In genomic region chr2:49903471-49903870, GRCh38 we compare ENCODE assay signal across 23 cellular contexts.
DNase-seq lines count a peak whose midpoint lies in the region; ATAC-seq, FAIRE-seq and TF ChIP-seq lines count a peak whose summit lies in the region.
"Had no signal": no experiment of that assay in that cellular context is flagged by ENCODE, and none has a peak within 500 bp of the region (broad histone marks: within the 10 kb centered on the region; RNA-seq: fewer than 3 reads in every experiment).

No MANE protein-coding gene starts in this region.

- TF ChIP-seq EP300 in H1 (IDR thresholded peaks at IDR 0.05; ENCODE audit: borderline replicate concordance in 1 of 2, low read depth in 2 of 2, low read length in 2 of 2) = no peak

- H2AK5ac ChIP-seq in H1 (ENCODE audit: low read depth, low read length) = no peak overlapping the region

- H2BK15ac ChIP-seq in H1 (ENCODE audit: low read length) = no peak overlapping the region

- H3K4ac ChIP-seq in H1 (replicated peaks; ENCODE audit: insufficient read length, low read depth, low read length) = no peak overlapping the region

- H4K5ac ChIP-seq in H1 (ENCODE audit: insufficient read length, low read depth, low read length) = no peak overlapping the region

- no peak for ATAC-seq in GM21528 (IDR thresholded peaks at IDR 0.05; ENCODE audit: low FRiP score, unreplicated experiment)
- ATAC-seq: GM12878, GM23338 had no signal

- no peak overlapping the region for H3K23ac ChIP-seq in H1 (ENCODE audit: insufficient read length)

- H3K79me1 ChIP-seq in H1 (ENCODE audit: low read depth, low read length) = no peaks in the 10 kb centered on the region

- H3K4me1 ChIP-seq in H1 (replicated peaks in 1 of 4; ENCODE audit: control insufficient read depth in 3 of 4, insufficient read depth in 4 of 4, low read length in 3 of 4) = no peaks in the 10 kb centered on the region
- H3K4me1 ChIP-seq in neural progenitor cell = peaks cover 9% of the 10 kb centered on the region
- H3K4me1 ChIP-seq: BLaER1 had no signal

- H3K56ac ChIP-seq in H1 (replicated peaks; ENCODE audit: insufficient read length, low read depth, low read length) = no peak overlapping the region

- TF ChIP-seq POLR2A in H1 (IDR thresholded peaks at IDR 0.05; ENCODE audit: control extremely low read depth in 1 of 2, low read depth in 2 of 2, low read length in 2 of 2) = no peak

- H4K8ac ChIP-seq in H1 (ENCODE audit: extremely low read depth, insufficient read depth, low read length) = no peak overlapping the region

- H3K36me3 Mint-ChIP-seq in neural progenitor cell (no peaks in the 10 kb centered on the region), mesothelial cell of epicardium (peaks cover 3% of the 10 kb centered on the region)
- H3K36me3 Mint-ChIP-seq: CD14-positive monocyte; CD8-positive, alpha-beta memory T cell had no signal

- no peak overlapping the region for H2AFZ ChIP-seq in H1 (ENCODE audit: low read length)
- H2AFZ ChIP-seq in neural progenitor cell (replicated peaks) = peak overlapping the region; percentile 15
- H2AFZ ChIP-seq: GM23338 had no signal

- POLR2A ChIA-PET in H1 (lab: Charles Lee; ENCODE audit: partially characterized antibody) = no interaction called here

- H3K27me3 Mint-ChIP-seq in neural progenitor cell (ENCODE audit: insufficient read depth, low read depth) (no peaks in the 10 kb centered on the region), mesothelial cell of epicardium (ENCODE audit: low read depth) (no peaks in the 10 kb centered on the region)
- H3K27me3 Mint-ChIP-seq: B cell; CD4-positive, alpha-beta T cell; CD8-positive, alpha-beta memory T cell had no signal

- H3K9me3 Mint-ChIP-seq in neural progenitor cell (no peaks in the 10 kb centered on the region), mesothelial cell of epicardium (peaks cover 3% of the 10 kb centered on the region)
- H3K9me3 Mint-ChIP-seq: CD4-positive, alpha-beta T cell; GM23338 had no signal

- H3K9me3 ChIP-seq in H1 (ENCODE audit: insufficient read depth in 2 of 2, low read depth in 1 of 2, low read length in 1 of 2) = no peaks in the 10 kb centered on the region
- no peaks in the 10 kb centered on the region for H3K9me3 ChIP-seq in neural progenitor cell (ENCODE audit: low read depth)
- H3K9me3 ChIP-seq: BLaER1, HAP-1 had no signal

- no peak overlapping the region for H2BK20ac ChIP-seq in H1 (ENCODE audit: low read length)

- H3K4me3 ChIP-seq in H1 (ENCODE audit: extremely low read depth in 1 of 4, insufficient read depth in 2 of 4, low read depth in 3 of 4, low read length in 4 of 4) (no peak overlapping the region), neural progenitor cell (no peak overlapping the region)
- H3K4me3 ChIP-seq: BLaER1, GM12878, GM23338, HAP-1 had no signal

- TF ChIP-seq CTCF in D721Med (IDR thresholded peaks at IDR 0.05; ENCODE audit: insufficient read depth, missing control alignments) = no peak
- TF ChIP-seq CTCF in H1 (IDR thresholded peaks at IDR 0.05; ENCODE audit: control extremely low read depth in 1 of 3, insufficient read depth in 1 of 3, low read depth in 1 of 3, low read length in 3 of 3) = no peak
- no peak for TF ChIP-seq CTCF in neural progenitor cell (IDR thresholded peaks at IDR 0.05)
- no peak for TF ChIP-seq CTCF in mesothelial cell of epicardium (IDR thresholded peaks at IDR 0.05; ENCODE audit: unreplicated experiment)

- H4K91ac ChIP-seq in H1 (replicated peaks; ENCODE audit: insufficient read length, low read length) = no peak overlapping the region

- H3K14ac ChIP-seq in H1 (ENCODE audit: insufficient read length) = no peak overlapping the region

- H2BK5ac ChIP-seq in H1 (ENCODE audit: low read depth, low read length) = no peak overlapping the region

- H3K9ac ChIP-seq in H1 (replicated peaks in 1 of 4; ENCODE audit: extremely low read depth in 1 of 4, low read depth in 3 of 4, low read length in 3 of 4) (no peak overlapping the region), neural progenitor cell (no peak overlapping the region)
- H3K9ac ChIP-seq: BLaER1 had no signal

- no peak overlapping the region for H3K4me3 Mint-ChIP-seq in neural progenitor cell
- no peak overlapping the region for H3K4me3 Mint-ChIP-seq in mesothelial cell of epicardium
- H3K4me3 Mint-ChIP-seq: B cell; CD14-positive monocyte; CD4-positive, alpha-beta T cell; CD8-positive, alpha-beta memory T cell; GM23338; HFFc6 had no signal

- H3K27me3 ChIP-seq in H1 (replicated peaks in 1 of 4; ENCODE audit: control insufficient read depth in 3 of 4, extremely low read depth in 1 of 4, insufficient read depth in 3 of 4, low read length in 3 of 4) (no peaks in the 10 kb centered on the region), neural progenitor cell (no peaks in the 10 kb centered on the region)
- H3K27me3 ChIP-seq: BLaER1 had no signal

- no peak for TF ChIP-seq RAD21 in H1 (IDR thresholded peaks at IDR 0.05 in 1 of 2, conservative IDR thresholded peaks at IDR 0.05 in 1 of 2; ENCODE audit: low read depth in 2 of 2, low read length in 2 of 2)

- H3K79me2 ChIP-seq in H1 (ENCODE audit: control insufficient read depth in 1 of 2, insufficient read depth in 2 of 2, low read length in 2 of 2) (no peaks in the 10 kb centered on the region), neural progenitor cell (ENCODE audit: low read depth) (no peaks in the 10 kb centered on the region)

- no peak overlapping the region for H3K18ac ChIP-seq in H1 (ENCODE audit: extremely low read depth, low read length)

- CTCF ChIA-PET in H1 (lab: Charles Lee; ENCODE audit: partially characterized antibody) = interaction anchor here (1.0 kb wide), 1 partner anchor 132 kb away, joined by 3 read pairs; no protein-coding TSS in a partner anchor

- no peaks in the 10 kb centered on the region for H3F3A ChIP-seq in neural progenitor cell (ENCODE audit: low read depth)

- H3K27ac ChIP-seq in H1 (ENCODE audit: low read depth, low read length) = no peak overlapping the region
- H3K27ac ChIP-seq in neural progenitor cell = no peak overlapping the region
- H3K27ac ChIP-seq: 22Rv1, BLaER1 had no signal

- H3K27ac Mint-ChIP-seq in neural progenitor cell = no peak overlapping the region
- H3K27ac Mint-ChIP-seq in mesothelial cell of epicardium = no peak overlapping the region
- H3K27ac Mint-ChIP-seq: B cell; CD14-positive monocyte; CD4-positive, alpha-beta T cell; CD8-positive, alpha-beta memory T cell; GM23338; HFFc6 had no signal

- 52% methylated on average over 1 of the region's 1 CpG; no CpG with 5 or more reads in 1 of the 2 experiments for WGBS in H1 (ENCODE audit: extremely low coverage in 1 of 2, insufficient coverage in 1 of 2, insufficient read length in 1 of 2, insufficient replicate concordance in 2 of 2, low coverage in 1 of 2, low lambda C conversion rate in 2 of 2, missing lambda C conversion rate in 1 of 2), 2 experiments

- H2BK12ac ChIP-seq in H1 (ENCODE audit: low read depth, low read length) = no peak overlapping the region

- H4K20me1 ChIP-seq in H1 (replicated peaks in 1 of 2; ENCODE audit: control insufficient read depth in 1 of 2, insufficient read depth in 2 of 2, low read length in 2 of 2) = no peaks in the 10 kb centered on the region
- H4K20me1 ChIP-seq in neural progenitor cell (ENCODE audit: low read depth) = no peaks in the 10 kb centered on the region
- H4K20me1 ChIP-seq: BLaER1 had no signal

- H3K36me3 ChIP-seq in H1 (ENCODE audit: control insufficient read depth in 2 of 4, insufficient read depth in 4 of 4, low read length in 3 of 4) = no peaks in the 10 kb centered on the region
- H3K36me3 ChIP-seq in neural progenitor cell = no peaks in the 10 kb centered on the region
- H3K36me3 ChIP-seq: BLaER1, HAP-1 had no signal

- H3K23me2 ChIP-seq in H1 (ENCODE audit: low read depth, low read length) = no peaks in the 10 kb centered on the region

- no peaks in the 10 kb centered on the region for H3K4me1 Mint-ChIP-seq in neural progenitor cell
- peaks cover 29% of the 10 kb centered on the region for H3K4me1 Mint-ChIP-seq in mesothelial cell of epicardium
- H3K4me1 Mint-ChIP-seq: B cell; CD14-positive monocyte; CD8-positive, alpha-beta memory T cell had no signal

- H2BK120ac ChIP-seq in H1 (replicated peaks; ENCODE audit: low read depth, low read length) = no peak overlapping the region

- H3K4me2 ChIP-seq in H1 (ENCODE audit: insufficient read depth in 1 of 2, low read depth in 2 of 2, low read length in 2 of 2) = no peak overlapping the region
- no peak overlapping the region for H3K4me2 ChIP-seq in neural progenitor cell
- H3K4me2 ChIP-seq: BLaER1, GM23338 had no signal

- FAIRE-seq in D721Med (lab: Jason Lieb, UNC) (peak; percentile 55), H1 (lab: Jason Lieb, UNC) (peak; percentile 68)
- FAIRE-seq: A204.1, GM19239, H54 had no signal

- DNase-seq in DMS79 treated with DMSO at 0.1 percent for 48 hours (lab: John Stamatoyannopoulos, UW) (peak; percentile 77), DMS79 (lab: John Stamatoyannopoulos, UW) (no peak), D721Med (ENCODE audit: insufficient read length, low spot score) (no peak), H1 (ENCODE audit: low read depth in 1 of 2, low spot score in 2 of 2) (no peak), neural progenitor cell (ENCODE audit: low spot score) (no peak), mesothelial cell of epicardium (ENCODE audit: low spot score in 2 of 2, unreplicated experiment in 2 of 2) (no peak)
- DNase-seq: CD4-positive, alpha-beta T cell; CD8-positive, alpha-beta memory T cell; DMS53; EL; GDM1; HFFc6 had no signal

TF ChIP-seq in H1, 55 proteins besides CTCF, POLR2A, EP300 and RAD21 (continues in another document):
- TF ChIP-seq RFX5 (IDR thresholded peaks at IDR 0.05; ENCODE audit: borderline replicate concordance, low read depth, low read length) = no peak
- TF ChIP-seq, protein P1, sequence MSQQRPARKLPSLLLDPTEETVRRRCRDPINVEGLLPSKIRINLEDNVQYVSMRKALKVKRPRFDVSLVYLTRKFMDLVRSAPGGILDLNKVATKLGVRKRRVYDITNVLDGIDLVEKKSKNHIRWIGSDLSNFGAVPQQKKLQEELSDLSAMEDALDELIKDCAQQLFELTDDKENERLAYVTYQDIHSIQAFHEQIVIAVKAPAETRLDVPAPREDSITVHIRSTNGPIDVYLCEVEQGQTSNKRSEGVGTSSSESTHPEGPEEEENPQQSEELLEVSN (IDR thresholded peaks at IDR 0.05) = no peak
- no peak for TF ChIP-seq KDM4A (IDR thresholded peaks at IDR 0.05; ENCODE audit: low read depth, low read length, severe bottlenecking)
- no peak for TF ChIP-seq CBX8 (IDR thresholded peaks at IDR 0.05; ENCODE audit: borderline replicate concordance, low read depth, low read length)
- TF ChIP-seq NANOG (IDR thresholded peaks at IDR 0.05; ENCODE audit: insufficient read depth, low read depth, low read length, poor library complexity, severe bottlenecking) = no peak
- TF ChIP-seq BCL11A (IDR thresholded peaks at IDR 0.05; ENCODE audit: low read depth in 2 of 2, low read length in 2 of 2) = no peak
- no peak for TF ChIP-seq CEBPB (IDR thresholded peaks at IDR 0.05; ENCODE audit: low read depth, low read length)
- no peak for TF ChIP-seq KDM1A (IDR thresholded peaks at IDR 0.05; ENCODE audit: borderline replicate concordance, low read length)
- no peak for TF ChIP-seq KDM5A (IDR thresholded peaks at IDR 0.05; ENCODE audit: low read length)
- TF ChIP-seq SP2 (IDR thresholded peaks at IDR 0.05; ENCODE audit: low read length) = no peak
- TF ChIP-seq POLR2AphosphoS5 (IDR thresholded peaks at IDR 0.05; ENCODE audit: low read depth, low read length) = no peak
- no peak for TF ChIP-seq NRF1 (IDR thresholded peaks at IDR 0.05; ENCODE audit: low read depth, low read length)
